2 cellular contexts compared by ENCODE assay signal in genomic region chr4:154722262-154722661, GRCh38.
TF ChIP-seq lines count a peak whose summit lies in the region.

No MANE protein-coding gene starts in this region.

TF ChIP-seq in HCT116, 20 proteins besides CTCF, POLR2A, EP300 and RAD21 (continued from another document):
- TF ChIP-seq MAX (IDR thresholded peaks at IDR 0.05) (no peak), EZH2 (IDR thresholded peaks at IDR 0.05) (no peak), ZFX (IDR thresholded peaks at IDR 0.05) (no peak), ELF1 (IDR thresholded peaks at IDR 0.05; ENCODE audit: borderline replicate concordance, low read depth) (no peak), REST (IDR thresholded peaks at IDR 0.05; ENCODE audit: low read depth) (no peak), TCF7L2 (IDR thresholded peaks at IDR 0.05; ENCODE audit: borderline replicate concordance, extremely low read depth, insufficient read depth, insufficient read length) (no peak), FOSL1 (IDR thresholded peaks at IDR 0.05; ENCODE audit: low read depth) (no peak)

TF ChIP-seq in WTC11, 78 proteins besides CTCF, POLR2A, EP300 and RAD21 (continued from another document):
- TF ChIP-seq ETV6 (CRISPR knock-in tag; IDR thresholded peaks at IDR 0.05): no peak
- no peak for TF ChIP-seq SMAD3 (CRISPR knock-in tag; IDR thresholded peaks at IDR 0.05; ENCODE audit: borderline replicate concordance)
- no peak for TF ChIP-seq ATF1 (CRISPR knock-in tag; IDR thresholded peaks at IDR 0.05)
- no peak for TF ChIP-seq ARID4B (CRISPR knock-in tag; IDR thresholded peaks at IDR 0.05; ENCODE audit: borderline replicate concordance)
- TF ChIP-seq ATF3 (CRISPR knock-in tag; conservative IDR thresholded peaks at IDR 0.05): no peak
TF ChIP-seq in WTC11: peak in this region for 0.
